17 cellular contexts compared by ENCODE assay signal in the genomic region with DNA sequence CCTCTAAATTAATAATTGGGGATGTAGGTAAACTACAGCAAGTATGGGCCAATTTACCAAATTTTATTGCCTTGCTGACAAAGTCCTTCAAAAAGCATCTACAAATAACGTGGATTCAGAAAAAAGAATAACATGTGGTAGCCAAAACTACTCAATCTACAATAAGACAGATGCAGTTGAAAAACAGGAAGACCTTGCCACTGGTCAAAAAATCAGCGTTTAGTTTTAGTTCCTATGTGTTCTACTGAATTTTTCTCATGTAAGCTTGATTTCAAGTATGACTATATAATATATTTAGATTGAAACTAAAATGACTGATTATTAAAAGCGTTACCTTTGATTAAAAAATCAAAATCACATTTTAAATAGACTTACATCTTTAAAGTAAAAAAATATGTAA.
A peak's percentile ranks its signal among the peaks of the same experiment; 100 is the strongest.
DNase-seq lines count a peak whose midpoint lies in the region; ATAC-seq and TF ChIP-seq lines count a peak whose summit lies in the region.
"Had no signal": no experiment of that assay in that cellular context is flagged by ENCODE, and none has a peak within 500 bp of the region (broad histone marks: within the 10 kb centered on the region; RNA-seq: fewer than 3 reads in every experiment).

No MANE protein-coding gene starts in this region.

- dilution Hi-C loops in IMR-90 (cut with HindIII; ENCODE audit: low sequenced_read_pairs, unreplicated experiment) = no loop called here

- H3K36me3 ChIP-seq in IMR-90 (ENCODE audit: control insufficient read depth, insufficient read depth, low read length) (no peaks in the 10 kb centered on the region), SJSA1 (no peaks in the 10 kb centered on the region), skeletal muscle tissue (ENCODE audit: control insufficient read depth in 3 of 3, insufficient read depth in 3 of 3, low read length in 3 of 3) (no peaks in the 10 kb centered on the region), vagina (no peaks in the 10 kb centered on the region)

- intact Hi-C loops in IMR-90 (cut with micrococcal nuclease) = loop anchor here (10.0 kb wide), 1 partner anchor 632 kb away; no protein-coding TSS in a partner anchor
- intact Hi-C loops in vagina (cut with DNase I) = no loop called here

- WGBS in IMR-90 (ENCODE audit: extremely low coverage in 2 of 2, insufficient read length in 1 of 2), 2 experiments = no CpG with 5 or more reads among the region's 3 CpGs

- peak overlapping the region in 1 of 2 experiments; percentile 67; a peak in 2 of 4 replicates for H4K8ac ChIP-seq in IMR-90 (ENCODE audit: low read depth in 2 of 2, low read length in 2 of 2)

- no peak for ATAC-seq in IMR-90 (ENCODE audit: low read depth)

- TF ChIP-seq CTCF in IMR-90 (conservative IDR thresholded peaks at IDR 0.05; ENCODE audit: low read depth, low read length) = no peak
- no peak for TF ChIP-seq CTCF in vagina (IDR thresholded peaks at IDR 0.05)

- no peak for TF ChIP-seq RAD21 in IMR-90 (IDR thresholded peaks at IDR 0.05; ENCODE audit: low read length)

- H3K27me3 ChIP-seq in IMR-90 (ENCODE audit: control insufficient read depth, insufficient read depth, low read length) = no peaks in the 10 kb centered on the region
- no peaks in the 10 kb centered on the region for H3K27me3 ChIP-seq in SJSA1 (replicated peaks)
- H3K27me3 ChIP-seq in skeletal muscle tissue (ENCODE audit: control insufficient read depth in 3 of 3, insufficient read depth in 3 of 3, low read length in 3 of 3) = no peaks in the 10 kb centered on the region
- H3K27me3 ChIP-seq in vagina = no peaks in the 10 kb centered on the region

- no peak overlapping the region for H3K9ac ChIP-seq in IMR-90 (ENCODE audit: low read depth, low read length)
- H3K9ac ChIP-seq in skeletal muscle tissue (ENCODE audit: low read depth in 1 of 3, low read length in 3 of 3) = no peak overlapping the region

- peak overlapping the region; percentile 48; the same call in 1 of the 2 replicates for H4K5ac ChIP-seq in IMR-90 (ENCODE audit: low read depth, low read length)

- peak overlapping the region; percentile 68 for H2BK5ac ChIP-seq in IMR-90 (ENCODE audit: low read depth, low read length, poor library complexity, severe bottlenecking)

- no peak overlapping the region for H2AK9ac ChIP-seq in IMR-90 (replicated peaks; ENCODE audit: low read depth, low read length, poor library complexity)

- no peak overlapping the region for H4K91ac ChIP-seq in IMR-90 (ENCODE audit: insufficient read depth, low read depth, low read length)

- H3K4me1 ChIP-seq in IMR-90 (ENCODE audit: control insufficient read depth, insufficient read depth, low read length) = peaks cover 6% of the 10 kb centered on the region; the same call in 1 of the 2 replicates
- peaks cover 21% of the 10 kb centered on the region for H3K4me1 ChIP-seq in SJSA1 (replicated peaks)
- peaks cover 0 to 4% (median 0%) of the 10 kb centered on the region in 3 donors for H3K4me1 ChIP-seq in skeletal muscle tissue (ENCODE audit: control insufficient read depth in 3 of 3, insufficient read depth in 3 of 3, low read length in 3 of 3)
- no peaks in the 10 kb centered on the region for H3K4me1 ChIP-seq in vagina

- no peak overlapping the region for H2AFZ ChIP-seq in IMR-90 (replicated peaks; ENCODE audit: low read length, poor library complexity)

- H2AK5ac ChIP-seq in IMR-90 (ENCODE audit: low read depth, low read length) = no peak overlapping the region

- no peaks in the 10 kb centered on the region for H4K20me1 ChIP-seq in IMR-90 (ENCODE audit: insufficient read depth, low read length)

- peak overlapping the region; percentile 49; the same call in 1 of the 2 replicates for H3K4ac ChIP-seq in IMR-90 (ENCODE audit: low read depth, low read length)

- H3K9me3 ChIP-seq in IMR-90 (ENCODE audit: control insufficient read depth, insufficient read depth, low read length) (peaks cover 8% of the 10 kb centered on the region), SJSA1 (replicated peaks) (no peaks in the 10 kb centered on the region), skeletal muscle tissue (ENCODE audit: control insufficient read depth in 3 of 3, low read length in 3 of 3) (peaks cover 0 to 2% (median 0%) of the 10 kb centered on the region in 3 donors), vagina (no peaks in the 10 kb centered on the region)

- H3K27ac ChIP-seq in IMR-90 (ENCODE audit: insufficient read depth, low read length) (no peak overlapping the region), SJSA1 (peak overlapping the region; percentile 22; the same call in 1 of the 2 replicates), epithelial cell of prostate (peak overlapping the region; percentile 66), skeletal muscle tissue (ENCODE audit: low read depth, low read length) (peak overlapping the region; percentile 15), vagina (no peak overlapping the region)
- H3K27ac ChIP-seq: C4-2B had no signal

- POLR2A ChIA-PET in IMR-90 (lab: Charles Lee; ENCODE audit: unreplicated experiment) = no interaction called here

- CTCF ChIA-PET in IMR-90 (lab: Yijun Ruan, JAX) = interaction anchor here (0.7 kb wide), 1 partner anchor 25 kb away, joined by 3 read pairs; no protein-coding TSS in a partner anchor

- no peak overlapping the region; the same call in 1 of the 2 replicates for H3K14ac ChIP-seq in IMR-90 (replicated peaks; ENCODE audit: low read depth, low read length)

- no peak for TF ChIP-seq POLR2A in IMR-90 (IDR thresholded peaks at IDR 0.05; ENCODE audit: low read depth, low read length)
- no peak for TF ChIP-seq POLR2A in vagina (IDR thresholded peaks at IDR 0.05)

- no peak overlapping the region for H3K23ac ChIP-seq in IMR-90 (ENCODE audit: low read depth, low read length)

- H2BK15ac ChIP-seq in IMR-90 (ENCODE audit: low read depth, low read length) = peak overlapping the region; percentile 62; the same call in 2 of the 3 replicates

- H3K4me3 ChIP-seq in IMR-90 (ENCODE audit: insufficient read depth, low read depth, low read length) = no peak overlapping the region
- no peak overlapping the region for H3K4me3 ChIP-seq in SJSA1
- H3K4me3 ChIP-seq in skeletal muscle tissue (ENCODE audit: low read length in 3 of 3) = no peak overlapping the region
- no peak overlapping the region for H3K4me3 ChIP-seq in vagina

- in situ Hi-C loops in IMR-90 (cut with MboI; ENCODE audit: low sequenced_read_pairs) = no loop called here

- DNase-seq in IMR-90 (no peak), SJSA1 (ENCODE audit: low read depth in 1 of 2, low spot score in 2 of 2) (no peak), epithelial cell of prostate (ENCODE audit: low read depth, low spot score) (no peak), SW 1271 (lab: John Stamatoyannopoulos, UW) (no peak), CD1c-positive myeloid dendritic cell (ENCODE audit: extremely low spot score) (no peak), vagina (ENCODE audit: extremely low spot score in 2 of 2) (no peak)
- DNase-seq: DND-41; Kasumi-1; NCI-H1092 treated with DMSO at 0.1 percent for 48 hours; NCI-H146; NCI-H2029 treated with DMSO at 0.1 percent for 48 hours; NCI-H2171; NCI-H526 treated with DMSO at 0.1 percent for 48 hours; NK-92 treated with Interleukin-12 subunit alpha and Interleukin-12 subunit beta, amount 100 ng/mL, for 24 hours; SIG-M5 had no signal

- peak overlapping the region; percentile 82; the same call in 1 of the 2 replicates for H2BK120ac ChIP-seq in IMR-90 (ENCODE audit: low read depth, low read length)

- peak overlapping the region; percentile 18; the same call in 1 of the 2 replicates for H3K18ac ChIP-seq in IMR-90 (ENCODE audit: low read depth, low read length)

- H3K4me2 ChIP-seq in IMR-90 (ENCODE audit: low read depth, low read length) = no peak overlapping the region

- no peaks in the 10 kb centered on the region for H3K79me1 ChIP-seq in IMR-90 (ENCODE audit: low read depth in 1 of 2, low read length in 2 of 2)

- H2BK20ac ChIP-seq in IMR-90 (ENCODE audit: low read depth, low read length) = peak overlapping the region; percentile 31; the same call in 1 of the 2 replicates

- 0 out of 2 replicates have a peak, but pooled peaks cover 5% of the 10 kb centered on the region for H3K9me1 ChIP-seq in IMR-90 (ENCODE audit: insufficient read depth, low read length)

- BruUV-seq in IMR-90 (replicated peaks; lab: Mats Ljungman, UMichigan) = no TSS peak

- no peak overlapping the region for H3K56ac ChIP-seq in IMR-90 (ENCODE audit: extremely low read depth, insufficient read depth, low read length)

TF ChIP-seq in IMR-90, 13 proteins besides CTCF, POLR2A, EP300 and RAD21:
- no peak for TF ChIP-seq RCOR1 (IDR thresholded peaks at IDR 0.05; ENCODE audit: insufficient replicate concordance, low read length)
- no peak for TF ChIP-seq RFX5 (IDR thresholded peaks at IDR 0.05; ENCODE audit: low read depth, low read length)
- TF ChIP-seq MAFK (IDR thresholded peaks at IDR 0.05; ENCODE audit: low read depth, low read length) = no peak
- TF ChIP-seq BHLHE40 (IDR thresholded peaks at IDR 0.05; ENCODE audit: low read depth, low read length) = no peak
- TF ChIP-seq SMC3 (IDR thresholded peaks at IDR 0.05; ENCODE audit: low read depth, low read length) = no peak
- TF ChIP-seq FOS (IDR thresholded peaks at IDR 0.05; ENCODE audit: low read depth, low read length) = no peak
- no peak for TF ChIP-seq MXI1 (IDR thresholded peaks at IDR 0.05; ENCODE audit: borderline replicate concordance, low read depth, low read length)
- TF ChIP-seq, protein P1, sequence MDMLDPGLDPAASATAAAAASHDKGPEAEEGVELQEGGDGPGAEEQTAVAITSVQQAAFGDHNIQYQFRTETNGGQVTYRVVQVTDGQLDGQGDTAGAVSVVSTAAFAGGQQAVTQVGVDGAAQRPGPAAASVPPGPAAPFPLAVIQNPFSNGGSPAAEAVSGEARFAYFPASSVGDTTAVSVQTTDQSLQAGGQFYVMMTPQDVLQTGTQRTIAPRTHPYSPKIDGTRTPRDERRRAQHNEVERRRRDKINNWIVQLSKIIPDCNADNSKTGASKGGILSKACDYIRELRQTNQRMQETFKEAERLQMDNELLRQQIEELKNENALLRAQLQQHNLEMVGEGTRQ (IDR thresholded peaks at IDR 0.05; ENCODE audit: low read depth, low read length) = no peak

Comparison
In these comparisons a context has a peak if more than half of its experiments do, and no peak if none do; other contexts are left out.
1. H3K27ac ChIP-seq: peak in SJSA1 (single experiment), epithelial cell of prostate (single experiment) and skeletal muscle tissue (single experiment); none in IMR-90 (single experiment) and vagina (single experiment).